In the genomic region with DNA sequence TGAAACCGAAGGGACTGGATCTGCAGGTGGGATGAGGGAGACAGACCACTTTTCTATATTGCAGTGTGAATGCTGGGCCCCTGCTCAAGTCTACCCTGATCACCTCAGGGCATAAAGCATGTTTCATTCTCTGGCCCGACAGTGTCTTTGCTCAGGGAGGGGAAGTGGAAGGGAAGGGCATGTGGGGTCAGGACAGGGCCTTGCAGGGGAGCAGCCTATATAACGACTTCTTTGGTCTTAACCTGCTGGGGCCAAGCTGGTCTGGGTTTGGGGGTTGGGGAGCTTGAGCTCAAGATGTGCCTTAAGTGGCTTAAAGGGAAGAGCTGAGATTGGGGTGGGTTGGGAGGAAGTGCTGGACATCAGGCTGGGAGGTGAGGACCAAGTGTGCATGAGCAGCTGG, we compare ENCODE assay signal across 18 cellular contexts.
DNase-seq lines count a peak whose midpoint lies in the region; ATAC-seq, FAIRE-seq and TF ChIP-seq lines count a peak whose summit lies in the region.
"Had no signal": no experiment of that assay in that cellular context is flagged by ENCODE, and none has a peak within 500 bp of the region (broad histone marks: within the 10 kb centered on the region; RNA-seq: fewer than 3 reads in every experiment).

No MANE protein-coding gene starts in this region.

- H2AFZ ChIP-seq in neuronal stem cell (ENCODE audit: low read length): no peak overlapping the region
- H2AFZ ChIP-seq: GM23338 had no signal

- peak overlapping the region; percentile 33 for H3K14ac ChIP-seq in neuronal stem cell (ENCODE audit: low read length)

- H3K27me3 ChIP-seq in WERI-Rb-1 (ENCODE audit: insufficient read depth, low read depth, severe bottlenecking): no peaks in the 10 kb centered on the region
- H3K27me3 ChIP-seq in neuronal stem cell (ENCODE audit: control insufficient read depth in 3 of 3, insufficient read depth in 3 of 3, low read depth in 1 of 3, low read length in 3 of 3): peaks cover 0 to 8% (median 0%) of the 10 kb centered on the region in 3 experiments
- H3K27me3 ChIP-seq in esophagus squamous epithelium: no peaks in the 10 kb centered on the region
- no peaks in the 10 kb centered on the region for H3K27me3 ChIP-seq in pancreas

- TF ChIP-seq CTCF in WERI-Rb-1 (IDR thresholded peaks at IDR 0.05; ENCODE audit: low read depth, low read length) (no peak), esophagus squamous epithelium (IDR thresholded peaks at IDR 0.05) (no peak), pancreas (IDR thresholded peaks at IDR 0.05) (no peak)

- H3K4me3 ChIP-seq in WERI-Rb-1 (ENCODE audit: low read depth, low read length) (no peak overlapping the region), neuronal stem cell (ENCODE audit: low read length in 2 of 2) (no peak overlapping the region), esophagus squamous epithelium (no peak overlapping the region), pancreas (no peak overlapping the region)
- H3K4me3 ChIP-seq: GM23338 had no signal

- H3K36me3 ChIP-seq in WERI-Rb-1 (peaks cover 71% of the 10 kb centered on the region), neuronal stem cell (replicated peaks in 1 of 2; ENCODE audit: control insufficient read depth in 2 of 2, insufficient read depth in 2 of 2, low read length in 2 of 2) (no peaks in the 10 kb centered on the region), esophagus squamous epithelium (no peaks in the 10 kb centered on the region), pancreas (no peaks in the 10 kb centered on the region)

- H3K27ac ChIP-seq in WERI-Rb-1: peak overlapping the region; percentile 92
- H3K27ac ChIP-seq in neuronal stem cell (replicated peaks; ENCODE audit: low read length): no peak overlapping the region
- no peak overlapping the region for H3K27ac ChIP-seq in esophagus squamous epithelium
- no peak overlapping the region for H3K27ac ChIP-seq in pancreas

- H2AK5ac ChIP-seq in neuronal stem cell (ENCODE audit: low read depth, low read length): no peak overlapping the region

- ATAC-seq in pancreas: no peak
- ATAC-seq: GM23338, HCT116 had no signal

- no CpG with 5 or more reads among the region's 3 CpGs for WGBS in neuronal stem cell (ENCODE audit: extremely low coverage in 2 of 2, insufficient read length in 2 of 2, insufficient replicate concordance in 1 of 2), 2 donors
- WGBS in esophagus squamous epithelium, 2 donors: 54 to 70% methylated on average over 2 to 3 of the region's 3 CpGs
- WGBS in pancreas, 2 donors: 82 to 87% methylated on average over 3 of the region's 3 CpGs

- H2BK5ac ChIP-seq in neuronal stem cell (ENCODE audit: low read length): no peak overlapping the region

- intact Hi-C loops in esophagus squamous epithelium (cut with DNase I) (no loop called here), pancreas (cut with DNase I) (no loop called here)

- no peaks in the 10 kb centered on the region for H3K4me1 ChIP-seq in neuronal stem cell (ENCODE audit: control insufficient read depth in 2 of 2, insufficient read depth in 1 of 2, low read depth in 1 of 2, low read length in 2 of 2)
- H3K4me1 ChIP-seq in esophagus squamous epithelium: no peaks in the 10 kb centered on the region
- no peaks in the 10 kb centered on the region for H3K4me1 ChIP-seq in pancreas

- no peak overlapping the region for H3K9ac ChIP-seq in neuronal stem cell (ENCODE audit: low read depth, low read length, poor library complexity)

- no peak overlapping the region for H3K4ac ChIP-seq in neuronal stem cell (ENCODE audit: low read length)

- no peak overlapping the region for H3K23ac ChIP-seq in neuronal stem cell (ENCODE audit: low read depth, low read length, poor library complexity)

- DNase-seq in GM12892 (ENCODE audit: insufficient read length) (peak; percentile 3), WERI-Rb-1 (peak; percentile 82), neuronal stem cell (ENCODE audit: low spot score) (no peak), esophagus squamous epithelium (lab: John Stamatoyannopoulos, UW) (no peak), middle frontal gyrus (ENCODE audit: extremely low spot score, low spot score) (no peak), pancreas (no peak)
- DNase-seq: C1 segment of cervical spinal cord; Calu3; CD4-positive, alpha-beta memory T cell; COR-L47; DMS53; DMS79 treated with DMSO at 0.1 percent for 48 hours; GF-D8; H9 had no signal

- no peak overlapping the region for H2BK120ac ChIP-seq in neuronal stem cell (ENCODE audit: low read depth, low read length)

- H2BK12ac ChIP-seq in neuronal stem cell (ENCODE audit: low read length): no peak overlapping the region

- H2BK15ac ChIP-seq in neuronal stem cell (ENCODE audit: low read length): no peak overlapping the region

- H4K8ac ChIP-seq in neuronal stem cell (ENCODE audit: low read depth, low read length): no peak overlapping the region

- no peak overlapping the region for H4K91ac ChIP-seq in neuronal stem cell (ENCODE audit: low read depth, low read length, poor library complexity)

- H3K18ac ChIP-seq in neuronal stem cell (ENCODE audit: low read length): no peak overlapping the region

- no peaks in the 10 kb centered on the region for H3K79me1 ChIP-seq in neuronal stem cell (ENCODE audit: low read depth, low read length)

- no peak for TF ChIP-seq POLR2A in GM12892 (IDR thresholded peaks at IDR 0.05; ENCODE audit: low read depth, low read length)
- no peak for TF ChIP-seq POLR2A in esophagus squamous epithelium (IDR thresholded peaks at IDR 0.05)

- no peaks in the 10 kb centered on the region for H3K9me3 ChIP-seq in WERI-Rb-1 (ENCODE audit: severe bottlenecking)
- H3K9me3 ChIP-seq in neuronal stem cell (replicated peaks in 1 of 2; ENCODE audit: control insufficient read depth in 2 of 2, insufficient read depth in 1 of 2, low read depth in 1 of 2, low read length in 2 of 2): no peaks in the 10 kb centered on the region
- no peaks in the 10 kb centered on the region for H3K9me3 ChIP-seq in esophagus squamous epithelium
- H3K9me3 ChIP-seq in pancreas: no peaks in the 10 kb centered on the region

- FAIRE-seq in GM12892 (lab: Jason Lieb, UNC): no peak
- FAIRE-seq in pancreas (lab: Jason Lieb, UNC): no peak
- FAIRE-seq: GM12891, GM19239 had no signal

- H3K4me2 ChIP-seq in neuronal stem cell (ENCODE audit: insufficient read depth, low read length, poor library complexity, severe bottlenecking): no peak overlapping the region
- H3K4me2 ChIP-seq: GM23338 had no signal

Comparison
In these comparisons a context has a peak if more than half of its experiments do, and no peak if none do; other contexts are left out.
1. DNase-seq: peak in GM12892 (single experiment) and WERI-Rb-1 (single experiment); none in neuronal stem cell (single experiment), esophagus squamous epithelium (single experiment), middle frontal gyrus (single experiment) and pancreas (0 of 6).